In genomic region chr22:27811778-27812177, GRCh38 we compare ENCODE assay signal across 23 cellular contexts.
"Had no signal": no experiment of that assay in that cellular context is flagged by ENCODE, and none has a peak within 500 bp of the region (broad histone marks: within the 10 kb centered on the region; RNA-seq: fewer than 3 reads in every experiment).

No MANE protein-coding gene starts in this region.

- H3K36me3 Mint-ChIP-seq: activated CD4-positive, alpha-beta memory T cell treated with anti-CD3 and anti-CD28 coated beads for 36 hours; activated CD8-positive, alpha-beta memory T cell treated with anti-CD3 and anti-CD28 coated beads, Interleukin-2, amount 10 ng/mL, durations not matched to agents 7 days and 5 days; activated naive CD4-positive, alpha-beta T cell treated with anti-CD3 and anti-CD28 coated beads, Interleukin-2, amount 10 ng/mL, durations not matched to agents 7 days and 5 days; activated naive CD4-positive, alpha-beta T cell treated with anti-CD3 and anti-CD28 coated beads, Interleukin-2, amount 50 U/mL, for 72 hours; activated naive CD8-positive, alpha-beta T cell treated with anti-CD3 and anti-CD28 coated beads, Interleukin-2, amount 10 ng/mL, durations not matched to agents 7 days and 5 days had no signal

- ATAC-seq: activated CD4-positive, alpha-beta T cell treated with anti-CD3 and anti-CD28 coated beads for 36 hours; activated CD8-positive, alpha-beta memory T cell treated with anti-CD3 and anti-CD28 coated beads, Interleukin-2, amount 10 ng/mL, durations not matched to agents 7 days and 5 days; activated CD8-positive, alpha-beta T cell treated with anti-CD3 and anti-CD28 coated beads, Interleukin-2, amount 10 ng/mL, durations not matched to agents 7 days and 5 days; activated naive CD4-positive, alpha-beta T cell treated with anti-CD3 and anti-CD28 coated beads, Interleukin-2, amount 50 U/mL, for 72 hours had no signal

- H3K27ac ChIP-seq: brain microvascular endothelial cell, epithelial cell of prostate had no signal

- H3K9me3 Mint-ChIP-seq: activated CD4-positive, alpha-beta memory T cell treated with anti-CD3 and anti-CD28 coated beads for 36 hours; activated CD4-positive, alpha-beta T cell treated with anti-CD3 and anti-CD28 coated beads, Interleukin-2, amount 10 ng/mL, durations not matched to agents 24 days and 14 days; activated naive CD4-positive, alpha-beta T cell treated with anti-CD3 and anti-CD28 coated beads, Interleukin-2, amount 10 ng/mL, durations not matched to agents 7 days and 5 days; activated naive CD4-positive, alpha-beta T cell treated with anti-CD3 and anti-CD28 coated beads, Interleukin-2, amount 50 U/mL, for 72 hours; activated naive CD8-positive, alpha-beta T cell treated with anti-CD3 and anti-CD28 coated beads, Interleukin-2, amount 10 ng/mL, durations not matched to agents 7 days and 5 days; activated T-helper 1 cell treated with anti-CD3 and anti-CD28 coated beads, Interleukin-12 subunit alpha, Interleukin-12 subunit beta, Interleukin-2, Interleukin-4 antibody, amounts not matched to agents 30 ng/mL and 10 ng/mL and 1 ng/mL, durations not matched to agents 14 hours and 24 hours and 36 hours had no signal

- H3K36me3 ChIP-seq: brain microvascular endothelial cell had no signal

- H3K4me3 Mint-ChIP-seq: activated CD4-positive, alpha-beta memory T cell treated with anti-CD3 and anti-CD28 coated beads for 36 hours; activated CD4-positive, alpha-beta T cell treated with anti-CD3 and anti-CD28 coated beads for 36 hours; activated CD4-positive, alpha-beta T cell treated with anti-CD3 and anti-CD28 coated beads, Interleukin-2, amount 10 ng/mL, durations not matched to agents 24 days and 14 days; activated CD8-positive, alpha-beta memory T cell treated with anti-CD3 and anti-CD28 coated beads, Interleukin-2, amount 10 ng/mL, durations not matched to agents 7 days and 5 days; activated CD8-positive, alpha-beta T cell treated with anti-CD3 and anti-CD28 coated beads, Interleukin-2, amount 10 ng/mL, durations not matched to agents 7 days and 5 days; activated naive CD4-positive, alpha-beta T cell treated with anti-CD3 and anti-CD28 coated beads, Interleukin-2, amount 10 ng/mL, durations not matched to agents 7 days and 5 days; activated naive CD8-positive, alpha-beta T cell treated with anti-CD3 and anti-CD28 coated beads, Interleukin-2, amount 10 ng/mL, durations not matched to agents 7 days and 5 days; activated T-helper 1 cell treated with anti-CD3 and anti-CD28 coated beads, Interleukin-12 subunit alpha, Interleukin-12 subunit beta, Interleukin-2, Interleukin-4 antibody, amounts not matched to agents 30 ng/mL and 10 ng/mL and 1 ng/mL, durations not matched to agents 14 hours and 24 hours and 36 hours had no signal

- H3K27ac Mint-ChIP-seq: activated CD4-positive, alpha-beta memory T cell treated with anti-CD3 and anti-CD28 coated beads for 36 hours; activated CD4-positive, alpha-beta T cell treated with anti-CD3 and anti-CD28 coated beads for 36 hours; activated CD4-positive, alpha-beta T cell treated with anti-CD3 and anti-CD28 coated beads, Interleukin-2, amount 10 ng/mL, durations not matched to agents 24 days and 14 days; activated CD8-positive, alpha-beta memory T cell treated with anti-CD3 and anti-CD28 coated beads, Interleukin-2, amount 10 ng/mL, durations not matched to agents 7 days and 5 days; activated CD8-positive, alpha-beta T cell treated with anti-CD3 and anti-CD28 coated beads, Interleukin-2, amount 10 ng/mL, durations not matched to agents 7 days and 5 days; activated naive CD4-positive, alpha-beta T cell treated with anti-CD3 and anti-CD28 coated beads, Interleukin-2, amount 10 ng/mL, durations not matched to agents 7 days and 5 days; activated naive CD4-positive, alpha-beta T cell treated with anti-CD3 and anti-CD28 coated beads, Interleukin-2, amount 50 U/mL, for 72 hours; activated naive CD8-positive, alpha-beta T cell treated with anti-CD3 and anti-CD28 coated beads, Interleukin-2, amount 10 ng/mL, durations not matched to agents 7 days and 5 days; activated T-helper 1 cell treated with anti-CD3 and anti-CD28 coated beads, Interleukin-12 subunit alpha, Interleukin-12 subunit beta, Interleukin-2, Interleukin-4 antibody, amounts not matched to agents 30 ng/mL and 10 ng/mL and 1 ng/mL, durations not matched to agents 14 hours and 24 hours and 36 hours had no signal

- DNase-seq: activated CD4-positive, alpha-beta memory T cell treated with anti-CD3 and anti-CD28 coated beads for 36 hours; activated CD4-positive, alpha-beta T cell treated with anti-CD3 and anti-CD28 coated beads for 36 hours; activated CD4-positive, alpha-beta T cell treated with anti-CD3 and anti-CD28 coated beads, Interleukin-2, amount 10 ng/mL, durations not matched to agents 24 days and 14 days; activated CD4-positive, CD25-positive, alpha-beta regulatory T cell; activated CD4-positive, CD25-positive, alpha-beta regulatory T cell treated with anti-CD3 and anti-CD28 coated beads, Interleukin-2, amount 50 U/mL, for 72 hours; activated CD8-positive, alpha-beta memory T cell treated with anti-CD3 and anti-CD28 coated beads, Interleukin-2, amount 10 ng/mL, durations not matched to agents 7 days and 5 days; activated CD8-positive, alpha-beta memory T cell treated with anti-CD3 and anti-CD28 coated beads, Interleukin-2, amount 50 U/mL, for 4 hours; activated CD8-positive, alpha-beta T cell treated with anti-CD3 and anti-CD28 coated beads, Interleukin-2, amount 10 ng/mL, durations not matched to agents 7 days and 5 days; activated gamma-delta T cell; activated naive CD4-positive, alpha-beta T cell; activated naive CD4-positive, alpha-beta T cell treated with anti-CD3 and anti-CD28 coated beads, Interleukin-2, amount 10 ng/mL, durations not matched to agents 7 days and 5 days; activated naive CD8-positive, alpha-beta T cell treated with anti-CD3 and anti-CD28 coated beads, Interleukin-2, amount 10 ng/mL, durations not matched to agents 7 days and 5 days; activated T-cell treated with anti-CD3 and anti-CD28 coated beads, Interleukin-2, amount 50 U/mL, for 1 hour; activated T-cell treated with anti-CD3 and anti-CD28 coated beads, Interleukin-2, amount 50 U/mL, for 48 hours; brain microvascular endothelial cell; caudate nucleus; effector CD8-positive, alpha-beta T cell; foreskin fibroblast; head of caudate nucleus; T-helper 2 cell had no signal

- H3K27me3 ChIP-seq: brain microvascular endothelial cell had no signal

- H3K4me1 Mint-ChIP-seq: activated CD4-positive, alpha-beta T cell treated with anti-CD3 and anti-CD28 coated beads for 36 hours; activated CD4-positive, alpha-beta T cell treated with anti-CD3 and anti-CD28 coated beads, Interleukin-2, amount 10 ng/mL, durations not matched to agents 24 days and 14 days; activated CD8-positive, alpha-beta memory T cell treated with anti-CD3 and anti-CD28 coated beads, Interleukin-2, amount 10 ng/mL, durations not matched to agents 7 days and 5 days; activated naive CD4-positive, alpha-beta T cell treated with anti-CD3 and anti-CD28 coated beads, Interleukin-2, amount 10 ng/mL, durations not matched to agents 7 days and 5 days; activated naive CD8-positive, alpha-beta T cell treated with anti-CD3 and anti-CD28 coated beads, Interleukin-2, amount 10 ng/mL, durations not matched to agents 7 days and 5 days had no signal

- H3K27me3 Mint-ChIP-seq: activated CD8-positive, alpha-beta memory T cell treated with anti-CD3 and anti-CD28 coated beads, Interleukin-2, amount 10 ng/mL, durations not matched to agents 7 days and 5 days had no signal
